ENCODE assay signal across 18 cellular contexts in the genomic region with DNA sequence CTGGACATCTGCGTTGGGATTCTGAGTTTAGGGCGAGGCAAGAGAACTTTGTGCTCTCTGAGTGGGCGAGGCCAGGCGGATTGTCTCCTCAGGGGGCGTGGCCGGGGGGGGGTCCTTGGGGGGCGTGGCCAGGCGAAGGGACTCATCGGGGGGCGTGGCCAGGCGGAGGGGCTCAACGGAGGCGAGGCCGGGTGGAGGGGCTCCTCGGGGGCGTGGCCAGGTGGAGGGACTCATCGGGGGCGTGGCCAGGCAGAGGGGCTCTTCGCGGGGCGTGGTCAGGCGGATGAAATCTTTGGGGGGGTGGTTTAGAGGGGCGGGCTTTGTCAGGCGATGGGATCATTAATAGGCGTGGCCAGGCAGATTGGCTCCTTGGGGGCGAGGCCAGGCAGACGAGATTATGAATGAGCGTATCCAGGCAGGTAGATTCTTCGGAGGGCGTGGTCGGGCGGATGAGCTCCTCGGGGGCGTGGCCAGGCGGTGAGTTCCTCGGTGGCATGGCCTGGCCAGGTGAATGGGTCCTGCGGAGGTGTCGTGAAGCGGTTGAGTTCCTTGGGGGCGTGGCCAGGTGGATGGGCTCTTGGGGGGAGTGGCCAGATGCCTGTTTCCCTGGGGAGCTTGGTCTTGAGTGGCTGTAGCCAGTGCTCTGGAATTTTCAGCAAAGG. TPM values are rescaled to one million over a fixed set of nuclear protein-coding genes. Genes with fewer than 3 reads are reported as not detected.
DNase-seq lines count a peak whose midpoint lies in the region; ATAC-seq and TF ChIP-seq lines count a peak whose summit lies in the region.
"Had no signal": no experiment of that assay in that cellular context is flagged by ENCODE, and none has a peak within 500 bp of the region (broad histone marks: within the 10 kb centered on the region; RNA-seq: fewer than 3 reads in every experiment).

No MANE protein-coding gene starts in this region.

- no peak overlapping the region for H4K8ac ChIP-seq in trophoblast cell (ENCODE audit: low read depth, low read length)

- no peak overlapping the region for H3K4ac ChIP-seq in trophoblast cell (ENCODE audit: low read depth, low read length)

- TF ChIP-seq CTCF in endodermal cell (conservative IDR thresholded peaks at IDR 0.05) (no peak), right atrium auricular region (IDR thresholded peaks at IDR 0.05) (no peak)

- H4K91ac ChIP-seq in trophoblast cell (ENCODE audit: low read depth, low read length): no peak overlapping the region

- H3K79me1 ChIP-seq in trophoblast cell (ENCODE audit: low read length): no peaks in the 10 kb centered on the region

- H3K23ac ChIP-seq in trophoblast cell (ENCODE audit: low read length): no peak overlapping the region

- no peaks in the 10 kb centered on the region for H3K79me2 ChIP-seq in trophoblast cell (ENCODE audit: control insufficient read depth, insufficient read depth, low read length, poor library complexity)

- H2AK5ac ChIP-seq in trophoblast cell (ENCODE audit: low read length): no peak overlapping the region

- H3K18ac ChIP-seq in trophoblast cell (ENCODE audit: low read length): no peak overlapping the region

- no peak overlapping the region for H2BK120ac ChIP-seq in trophoblast cell (ENCODE audit: insufficient read depth, low read length, poor library complexity)

- peak overlapping the region; percentile 9 for H3K4me3 ChIP-seq in NT2/D1 (ENCODE audit: insufficient read length, low read depth)
- H3K4me3 ChIP-seq in endodermal cell (ENCODE audit: low read length): no peak overlapping the region
- H3K4me3 ChIP-seq in trophoblast cell (ENCODE audit: low read depth, low read length): no peak overlapping the region
- no peak overlapping the region for H3K4me3 ChIP-seq in right atrium auricular region
- H3K4me3 ChIP-seq in MG63: no peak overlapping the region
- H3K4me3 ChIP-seq: breast epithelium, dorsolateral prefrontal cortex had no signal

- peaks cover 8% of the 10 kb centered on the region for H3K4me1 Mint-ChIP-seq in endodermal cell
- H3K4me1 Mint-ChIP-seq: nephron had no signal

- H2BK5ac ChIP-seq in trophoblast cell (ENCODE audit: low read depth, low read length, poor library complexity): no peak overlapping the region

- H3K27me3 Mint-ChIP-seq in endodermal cell (ENCODE audit: insufficient read depth): peaks cover 42% of the 10 kb centered on the region

- H3K14ac ChIP-seq in trophoblast cell (ENCODE audit: low read length): no peak overlapping the region

- H3K4me3 Mint-ChIP-seq in endodermal cell: peak overlapping the region; percentile 42
- H3K4me3 Mint-ChIP-seq: activated B cell treated with CpG ODN at 0.5 μM for 24 hours; activated naive CD4-positive, alpha-beta T cell treated with anti-CD3 and anti-CD28 coated beads for 36 hours; CD4-positive, alpha-beta memory T cell had no signal

- H3K36me3 Mint-ChIP-seq in endodermal cell (ENCODE audit: low read depth): no peaks in the 10 kb centered on the region
- H3K36me3 Mint-ChIP-seq: CD4-positive, alpha-beta memory T cell had no signal

- H2AFZ ChIP-seq in trophoblast cell (ENCODE audit: insufficient read depth, low read length, poor library complexity): peak overlapping the region; percentile 35

- H3K27me3 ChIP-seq in NT2/D1 (ENCODE audit: insufficient read depth, insufficient read length) (no peaks in the 10 kb centered on the region), endodermal cell (ENCODE audit: control insufficient read depth, insufficient read depth, low read length, poor library complexity, severe bottlenecking) (peaks cover 15% of the 10 kb centered on the region), trophoblast cell (ENCODE audit: insufficient read depth, low read length) (no peaks in the 10 kb centered on the region), right atrium auricular region (peaks cover 0 to 10% of the 10 kb centered on the region in 2 donors), MG63 (peaks cover 40% of the 10 kb centered on the region)

- no peak for ATAC-seq in GM21381 (IDR thresholded peaks at IDR 0.05; ENCODE audit: unreplicated experiment)
- ATAC-seq: HepG2 had no signal

- peak overlapping the region; percentile 2 for H3K4me2 ChIP-seq in trophoblast cell (ENCODE audit: low read length)

- H3K9me3 ChIP-seq in NT2/D1 (ENCODE audit: insufficient read depth, low read length): no peaks in the 10 kb centered on the region
- no peaks in the 10 kb centered on the region for H3K9me3 ChIP-seq in endodermal cell (ENCODE audit: control insufficient read depth, low read length)
- H3K9me3 ChIP-seq in trophoblast cell (ENCODE audit: insufficient read depth, low read depth, low read length): no peaks in the 10 kb centered on the region
- no peaks in the 10 kb centered on the region for H3K9me3 ChIP-seq in right atrium auricular region
- H3K9me3 ChIP-seq in MG63: 0 out of 2 replicates have a peak, but pooled peaks cover 3% of the 10 kb centered on the region
- H3K9me3 ChIP-seq: breast epithelium had no signal

- H3K4me1 ChIP-seq in NT2/D1 (ENCODE audit: insufficient read depth, insufficient read length) (peaks cover 11% of the 10 kb centered on the region), endodermal cell (ENCODE audit: control insufficient read depth, insufficient read depth, low read length) (no peaks in the 10 kb centered on the region), trophoblast cell (ENCODE audit: control insufficient read depth in 1 of 2, insufficient read depth in 2 of 2, low read length in 2 of 2) (peaks cover 2 to 4% of the 10 kb centered on the region in 2 experiments), right atrium auricular region (no peaks in the 10 kb centered on the region)
- H3K4me1 ChIP-seq: breast epithelium had no signal

- H4K12ac ChIP-seq in trophoblast cell (ENCODE audit: low read depth, low read length): no peak overlapping the region

- WGBS in endodermal cell (ENCODE audit: insufficient coverage in 1 of 2, insufficient read length in 1 of 2), 2 experiments: 7% methylated on average over 39 of the region's 40 CpGs; no CpG with 5 or more reads in 1 of the 2 experiments
- WGBS in trophoblast cell (ENCODE audit: extremely low coverage, insufficient coverage, insufficient read length): no CpG with 5 or more reads among the region's 40 CpGs

- no peak overlapping the region for H3K27ac ChIP-seq in endodermal cell (ENCODE audit: low read depth, low read length)
- no peak overlapping the region for H3K27ac ChIP-seq in trophoblast cell (ENCODE audit: low read depth, low read length)
- no peak overlapping the region for H3K27ac ChIP-seq in right atrium auricular region
- H3K27ac ChIP-seq: breast epithelium, dorsolateral prefrontal cortex had no signal

- H3K9ac ChIP-seq in NT2/D1 (ENCODE audit: insufficient read length, low read depth) (no peak overlapping the region), endodermal cell (ENCODE audit: extremely low read depth, low read length, poor library complexity, severe bottlenecking) (no peak overlapping the region), trophoblast cell (ENCODE audit: low read length) (no peak overlapping the region)

- peak; percentile 53 for DNase-seq in NCI-H748 (lab: John Stamatoyannopoulos, UW; ENCODE audit: unreplicated experiment)
- DNase-seq in NCI-H748 treated with DMSO at 0.1 percent for 48 hours (lab: John Stamatoyannopoulos, UW): no peak
- peak; percentile 67 for DNase-seq in NT2/D1 (ENCODE audit: low read depth, low spot score)
- DNase-seq in endodermal cell: peak; percentile 100
- no peak for DNase-seq in trophoblast cell
- DNase-seq in right atrium auricular region (ENCODE audit: low spot score): no peak
- DNase-seq in MG63: no peak
- DNase-seq: activated B cell treated with CpG ODN at 0.5 μM for 24 hours; activated naive CD4-positive, alpha-beta T cell treated with anti-CD3 and anti-CD28 coated beads for 36 hours; dorsolateral prefrontal cortex; EL; NCI-H1092 had no signal

- H3K9me3 Mint-ChIP-seq in endodermal cell: peaks cover 2% of the 10 kb centered on the region
- H3K9me3 Mint-ChIP-seq: activated B cell treated with CpG ODN at 0.5 μM for 24 hours; activated naive CD4-positive, alpha-beta T cell treated with anti-CD3 and anti-CD28 coated beads for 36 hours; nephron had no signal

- H3K27ac Mint-ChIP-seq in endodermal cell: no peak overlapping the region
- H3K27ac Mint-ChIP-seq: activated B cell treated with CpG ODN at 0.5 μM for 24 hours; activated naive CD4-positive, alpha-beta T cell treated with anti-CD3 and anti-CD28 coated beads for 36 hours; nephron had no signal

- H3K36me3 ChIP-seq in NT2/D1 (ENCODE audit: insufficient read depth, insufficient read length, low read length) (no peaks in the 10 kb centered on the region), endodermal cell (ENCODE audit: control insufficient read depth, insufficient read depth, low read length) (no peaks in the 10 kb centered on the region), trophoblast cell (ENCODE audit: control insufficient read depth in 1 of 2, insufficient read depth in 2 of 2, low read length in 2 of 2) (no peaks in the 10 kb centered on the region), right atrium auricular region (no peaks in the 10 kb centered on the region), MG63 (no peaks in the 10 kb centered on the region)
- H3K36me3 ChIP-seq: breast epithelium had no signal

- H2BK12ac ChIP-seq in trophoblast cell (ENCODE audit: low read length): no peak overlapping the region

RNA-seq across cellular contexts. Expression of gene CACNG7, which starts 10.3 kb away (rescaled TPM):
- 1 to 10 TPM; 2.7 to 3.4 TPM for total RNA-seq in endodermal cell
- polyA plus RNA-seq in endodermal cell (2013, experiment 1 of 2): 48.2 TPM
- polyA plus RNA-seq in endodermal cell (2013, experiment 2 of 2): 46.4 TPM
- 0.04 and 0.08 TPM in 2 replicates for polyA plus RNA-seq in trophoblast cell (2013)
- total RNA-seq in right atrium auricular region: not detected
- not detected in 2 replicates for total RNA-seq in MG63 (2014; rRNA removed; shearing (Covaris generic); ENCODE audit: low replicate concordance)
- total RNA-seq: A172; activated B cell treated with CpG ODN at 0.5 μM for 24 hours; activated naive CD4-positive, alpha-beta T cell treated with anti-CD3 and anti-CD28 coated beads for 36 hours; breast epithelium; CD4-positive, alpha-beta memory T cell; HepG2 had no signal
- polyA plus RNA-seq: CD4-positive, alpha-beta memory T cell; HepG2 had no signal

RNA-seq across cellular contexts. Expression of gene PRKCG, which starts 16.8 kb away (rescaled TPM):
- total RNA-seq in endodermal cell: 1 to 10 TPM; 2.7 to 5.6 TPM
- polyA plus RNA-seq in endodermal cell (2013, experiment 1 of 2): 10.6 TPM
- polyA plus RNA-seq in endodermal cell (2013, experiment 2 of 2): 8.2 TPM
- 0.25 and 0.36 TPM in 2 replicates for polyA plus RNA-seq in trophoblast cell (2013)
- not detected for total RNA-seq in right atrium auricular region
- total RNA-seq in MG63 (2014; rRNA removed; shearing (Covaris generic); ENCODE audit: low replicate concordance): not detected in 2 replicates
- total RNA-seq: A172; activated B cell treated with CpG ODN at 0.5 μM for 24 hours; activated naive CD4-positive, alpha-beta T cell treated with anti-CD3 and anti-CD28 coated beads for 36 hours; breast epithelium; CD4-positive, alpha-beta memory T cell had no signal

RNA-seq across cellular contexts. Expression of gene MYADM, which starts 31.1 kb away (rescaled TPM):
- total RNA-seq in endodermal cell: 100 to 1,000 TPM; 112 to 157 TPM
- 65.5 TPM for polyA plus RNA-seq in endodermal cell (2013, experiment 1 of 2)
- polyA plus RNA-seq in endodermal cell (2013, experiment 2 of 2): 69.2 TPM
- 364 and 407 TPM in 2 replicates for polyA plus RNA-seq in trophoblast cell (2013)
- 100 to 1,000 TPM; 117 to 150 TPM for total RNA-seq in right atrium auricular region
- total RNA-seq in MG63 (2014; rRNA removed; shearing (Covaris generic); ENCODE audit: low replicate concordance): 8.3 and 18.7 TPM in 2 replicates

Comparison
In these comparisons a context has a peak if more than half of its experiments do, and no peak if none do; other contexts are left out.
1. DNase-seq: peak in NCI-H748 (single experiment), NT2/D1 (single experiment) and endodermal cell (single experiment); none in NCI-H748 treated with DMSO at 0.1 percent for 48 hours (single experiment), trophoblast cell (0 of 2), right atrium auricular region (single experiment) and MG63 (single experiment).